ENCODE assay signal across 21 cellular contexts in genomic region chr10:45403151-45403550, GRCh38. TPM values are rescaled to one million over a fixed set of nuclear protein-coding genes. Genes with fewer than 3 reads are reported as not detected.
"Had no signal": no experiment of that assay in that cellular context is flagged by ENCODE, and none has a peak within 500 bp of the region (broad histone marks: within the 10 kb centered on the region; RNA-seq: fewer than 3 reads in every experiment).

No MANE protein-coding gene starts in this region.

- H3K36me3 ChIP-seq: adrenal gland, lower lobe of right lung, pancreas, stomach, upper lobe of right lung had no signal

- ATAC-seq: activated CD8-positive, alpha-beta memory T cell treated with anti-CD3 and anti-CD28 coated beads, Interleukin-2, amount 10 ng/mL, durations not matched to agents 7 days and 5 days; body of pancreas; left colon; pancreas; sciatic nerve; upper lobe of right lung had no signal

- H3K27ac ChIP-seq: epithelial cell of prostate, lower lobe of right lung, pancreas, testis, upper lobe of right lung, VCaP had no signal

- H3K9me3 ChIP-seq: adrenal gland, body of pancreas, lower lobe of right lung, pancreas, stomach, testis, upper lobe of right lung had no signal

- H3K4me1 Mint-ChIP-seq: activated naive CD4-positive, alpha-beta T cell treated with anti-CD3 and anti-CD28 coated beads, Interleukin-2, amount 50 U/mL, for 24 hours had no signal

- H3K27me3 ChIP-seq: adrenal gland, body of pancreas, pancreas, stomach, testis had no signal

- H3K4me3 Mint-ChIP-seq: activated CD4-positive, alpha-beta memory T cell treated with anti-CD3 and anti-CD28 coated beads for 36 hours; activated CD8-positive, alpha-beta memory T cell treated with anti-CD3 and anti-CD28 coated beads, Interleukin-2, amount 10 ng/mL, durations not matched to agents 7 days and 5 days; activated naive CD4-positive, alpha-beta T cell treated with anti-CD3 and anti-CD28 coated beads, Interleukin-2, amount 50 U/mL, for 24 hours had no signal

- DNase-seq: activated CD4-positive, alpha-beta memory T cell treated with anti-CD3 and anti-CD28 coated beads for 36 hours; activated CD8-positive, alpha-beta memory T cell treated with anti-CD3 and anti-CD28 coated beads, Interleukin-2, amount 10 ng/mL, durations not matched to agents 7 days and 5 days; activated effector memory CD4-positive, alpha-beta T cell treated with Interleukin-2 at 50 U/mL for 16 hours; activated T-cell treated with anti-CD3 and anti-CD28 coated beads, Interleukin-2, amount 50 U/mL, for 1 hour; adrenal gland; body of pancreas; effector memory CD4-positive, alpha-beta T cell; left colon; lower lobe of right lung; midbrain; pancreas; stomach; T-helper 1 cell; testis; upper lobe of right lung had no signal

- H3K9me3 Mint-ChIP-seq: activated CD4-positive, alpha-beta memory T cell treated with anti-CD3 and anti-CD28 coated beads for 36 hours; activated naive CD4-positive, alpha-beta T cell treated with anti-CD3 and anti-CD28 coated beads, Interleukin-2, amount 50 U/mL, for 24 hours had no signal

- H3K4me1 ChIP-seq: adrenal gland, body of pancreas, pancreas, testis, upper lobe of right lung had no signal

- H3K27ac Mint-ChIP-seq: activated CD4-positive, alpha-beta memory T cell treated with anti-CD3 and anti-CD28 coated beads for 36 hours; activated CD8-positive, alpha-beta memory T cell treated with anti-CD3 and anti-CD28 coated beads, Interleukin-2, amount 10 ng/mL, durations not matched to agents 7 days and 5 days; activated naive CD4-positive, alpha-beta T cell treated with anti-CD3 and anti-CD28 coated beads, Interleukin-2, amount 50 U/mL, for 24 hours had no signal

- H3K36me3 Mint-ChIP-seq: activated CD4-positive, alpha-beta memory T cell treated with anti-CD3 and anti-CD28 coated beads for 36 hours; activated naive CD4-positive, alpha-beta T cell treated with anti-CD3 and anti-CD28 coated beads, Interleukin-2, amount 50 U/mL, for 24 hours had no signal

- H3K4me3 ChIP-seq: adrenal gland, body of pancreas, lower lobe of right lung, pancreas, stomach, testis, upper lobe of right lung had no signal

RNA-seq across cellular contexts. Expression of gene ALOX5, which starts 29.1 kb away (rescaled TPM):
- total RNA-seq: fibroblast of lung, myocyte had no signal
